ENCODE assay signal across 21 cellular contexts in the genomic region with DNA sequence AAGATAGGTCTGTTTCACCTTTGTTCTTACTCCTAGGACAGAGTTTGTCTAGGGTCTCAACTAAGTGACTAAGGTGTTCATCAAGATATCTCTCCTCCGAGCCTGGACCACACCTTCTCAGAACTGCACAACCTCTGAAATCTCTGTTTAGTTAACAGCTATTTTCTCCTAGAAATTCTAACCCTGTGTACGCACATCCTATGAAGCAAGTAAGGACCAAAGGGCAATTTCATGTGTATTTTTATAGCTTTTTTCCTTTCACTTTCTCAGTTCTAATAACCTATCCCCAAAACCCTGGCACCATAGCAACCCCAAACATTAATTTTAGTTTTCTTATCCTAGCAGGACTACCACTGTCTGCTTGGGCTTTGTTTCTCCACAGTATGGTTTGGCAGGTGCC. TPM values are rescaled to one million over a fixed set of nuclear protein-coding genes. Genes with fewer than 3 reads are reported as not detected.
A peak's percentile ranks its signal among the peaks of the same experiment; 100 is the strongest.
DNase-seq lines count a peak whose midpoint lies in the region; ATAC-seq, FAIRE-seq and TF ChIP-seq lines count a peak whose summit lies in the region.
"Had no signal": no experiment of that assay in that cellular context is flagged by ENCODE, and none has a peak within 500 bp of the region (broad histone marks: within the 10 kb centered on the region; RNA-seq: fewer than 3 reads in every experiment).

No MANE protein-coding gene starts in this region.

- H4K20me1 ChIP-seq in HepG2 (ENCODE audit: insufficient read depth, low read length) (0 out of 2 replicates have a peak, but pooled peaks cover 7% of the 10 kb centered on the region), GM23338 (replicated peaks; ENCODE audit: insufficient read depth) (peaks cover 33% of the 10 kb centered on the region)

- peaks cover 7% of the 10 kb centered on the region for H3K4me1 ChIP-seq in CD8-positive, alpha-beta memory T cell (ENCODE audit: insufficient read depth, low read length)
- H3K4me1 ChIP-seq in HepG2 (ENCODE audit: insufficient read depth, low read length) (peaks cover 24% of the 10 kb centered on the region), GM23338 (ENCODE audit: insufficient read depth) (no peaks in the 10 kb centered on the region)

- no peaks in the 10 kb centered on the region for H3K27me3 Mint-ChIP-seq in activated naive CD4-positive, alpha-beta T cell treated with anti-CD3 and anti-CD28 coated beads, Interleukin-2, amount 10 ng/mL, durations not matched to agents 7 days and 5 days
- no peaks in the 10 kb centered on the region for H3K27me3 Mint-ChIP-seq in activated naive CD4-positive, alpha-beta T cell treated with anti-CD3 and anti-CD28 coated beads for 36 hours (ENCODE audit: low read depth)
- H3K27me3 Mint-ChIP-seq in CD8-positive, alpha-beta memory T cell = no peaks in the 10 kb centered on the region
- H3K27me3 Mint-ChIP-seq in naive thymus-derived CD8-positive, alpha-beta T cell = no peaks in the 10 kb centered on the region
- no peaks in the 10 kb centered on the region for H3K27me3 Mint-ChIP-seq in GM23338 (ENCODE audit: insufficient read depth, low read depth, poor library complexity)

- DNase-seq in activated naive CD4-positive, alpha-beta T cell treated with anti-CD3 and anti-CD28 coated beads, Interleukin-2, amount 10 ng/mL, durations not matched to agents 7 days and 5 days = no peak
- no peak for DNase-seq in activated naive CD4-positive, alpha-beta T cell treated with anti-CD3 and anti-CD28 coated beads for 36 hours
- DNase-seq in CD8-positive, alpha-beta memory T cell = no peak
- peak; percentile 55 for DNase-seq in HepG2 (ENCODE audit: low spot score)
- no peak for DNase-seq in naive thymus-derived CD8-positive, alpha-beta T cell
- DNase-seq in GM23338 (ENCODE audit: low spot score) = no peak
- no peak for DNase-seq in RCC 7860 (ENCODE audit: low spot score)
- DNase-seq: COR-L47, DMS153, DMS79 treated with DMSO at 0.1 percent for 48 hours, EL, HCEC 1CT, HFFc6 had no signal

- peaks cover 13% of the 10 kb centered on the region for H3K79me2 ChIP-seq in HepG2 (ENCODE audit: insufficient read depth, low read length)
- H3K79me2 ChIP-seq in GM23338 (replicated peaks; ENCODE audit: insufficient read depth) = peaks cover 99% of the 10 kb centered on the region

- H3K27ac ChIP-seq in CD8-positive, alpha-beta memory T cell (ENCODE audit: low read depth, low read length) = no peak overlapping the region
- H3K27ac ChIP-seq in HepG2 (ENCODE audit: extremely low read length, insufficient read depth, low read length) (peak overlapping the region; percentile 30), GM23338 (ENCODE audit: low read depth) (no peak overlapping the region)
- H3K27ac ChIP-seq: 22Rv1, HL-60 had no signal

- H3F3A ChIP-seq in GM23338 (replicated peaks; ENCODE audit: low read depth) = no peaks in the 10 kb centered on the region

- peaks cover 18% of the 10 kb centered on the region for H3K4me1 Mint-ChIP-seq in activated naive CD4-positive, alpha-beta T cell treated with anti-CD3 and anti-CD28 coated beads, Interleukin-2, amount 10 ng/mL, durations not matched to agents 7 days and 5 days
- peaks cover 38% of the 10 kb centered on the region for H3K4me1 Mint-ChIP-seq in activated naive CD4-positive, alpha-beta T cell treated with anti-CD3 and anti-CD28 coated beads for 36 hours (ENCODE audit: low read depth)
- H3K4me1 Mint-ChIP-seq in CD8-positive, alpha-beta memory T cell = peaks cover 51 to 72% (median 59%) of the 10 kb centered on the region in 3 donors
- H3K4me1 Mint-ChIP-seq in naive thymus-derived CD8-positive, alpha-beta T cell = peaks cover 27 to 64% (median 51%) of the 10 kb centered on the region in 4 donors
- peaks cover 28% of the 10 kb centered on the region for H3K4me1 Mint-ChIP-seq in GM23338
- H3K4me1 Mint-ChIP-seq: CD14-positive monocyte had no signal

- H3K36me3 ChIP-seq in CD8-positive, alpha-beta memory T cell (ENCODE audit: insufficient read depth, low read length) = peaks cover 4% of the 10 kb centered on the region
- H3K36me3 ChIP-seq in HepG2 (replicated peaks in 1 of 2; ENCODE audit: control insufficient read depth in 1 of 2, insufficient read depth in 2 of 2, low read length in 2 of 2) = peaks cover 0 to 6% of the 10 kb centered on the region in 2 experiments; a peak in 2 of 5 replicates
- no peaks in the 10 kb centered on the region for H3K36me3 ChIP-seq in GM23338 (ENCODE audit: insufficient read depth)

- peaks cover 38% of the 10 kb centered on the region for H3K36me3 Mint-ChIP-seq in activated naive CD4-positive, alpha-beta T cell treated with anti-CD3 and anti-CD28 coated beads, Interleukin-2, amount 10 ng/mL, durations not matched to agents 7 days and 5 days
- H3K36me3 Mint-ChIP-seq in activated naive CD4-positive, alpha-beta T cell treated with anti-CD3 and anti-CD28 coated beads for 36 hours (ENCODE audit: low read depth) = peaks cover 27% of the 10 kb centered on the region
- peaks cover 19 to 39% (median 24%) of the 10 kb centered on the region in 3 donors for H3K36me3 Mint-ChIP-seq in CD8-positive, alpha-beta memory T cell
- peaks cover 17 to 38% (median 20%) of the 10 kb centered on the region in 3 donors for H3K36me3 Mint-ChIP-seq in naive thymus-derived CD8-positive, alpha-beta T cell
- peaks cover 56% of the 10 kb centered on the region for H3K36me3 Mint-ChIP-seq in GM23338 (ENCODE audit: low read depth)

- BruUV-seq in HepG2 (replicated peaks; lab: Mats Ljungman, UMichigan) = no TSS peak

- ATAC-seq in HepG2 (peak; percentile 75), GM23338 (no peak), GM18511 (IDR thresholded peaks at IDR 0.05; ENCODE audit: unreplicated experiment) (no peak)
- no peak for ATAC-seq in naive thymus-derived CD8-positive, alpha-beta T cell

- H3K4me3 Mint-ChIP-seq in activated naive CD4-positive, alpha-beta T cell treated with anti-CD3 and anti-CD28 coated beads, Interleukin-2, amount 10 ng/mL, durations not matched to agents 7 days and 5 days = no peak overlapping the region
- no peak overlapping the region for H3K4me3 Mint-ChIP-seq in activated naive CD4-positive, alpha-beta T cell treated with anti-CD3 and anti-CD28 coated beads for 36 hours
- H3K4me3 Mint-ChIP-seq in CD8-positive, alpha-beta memory T cell = no peak overlapping the region
- H3K4me3 Mint-ChIP-seq in naive thymus-derived CD8-positive, alpha-beta T cell = no peak overlapping the region
- no peak overlapping the region for H3K4me3 Mint-ChIP-seq in GM23338
- H3K4me3 Mint-ChIP-seq: CD14-positive monocyte, HFFc6 had no signal

- H3K9ac ChIP-seq in HepG2 (ENCODE audit: insufficient read depth, low read depth, low read length) = no peak overlapping the region

- 35% methylated on average over 2 of the region's 2 CpGs for WGBS in HepG2 (ENCODE audit: low lambda C conversion rate)

- peaks cover 11% of the 10 kb centered on the region for H3K9me3 ChIP-seq in CD8-positive, alpha-beta memory T cell (ENCODE audit: low read length)
- H3K9me3 ChIP-seq in HepG2 (ENCODE audit: low read length) = no peaks in the 10 kb centered on the region

- peak overlapping the region; percentile 46 for H3K27ac Mint-ChIP-seq in activated naive CD4-positive, alpha-beta T cell treated with anti-CD3 and anti-CD28 coated beads, Interleukin-2, amount 10 ng/mL, durations not matched to agents 7 days and 5 days
- H3K27ac Mint-ChIP-seq in activated naive CD4-positive, alpha-beta T cell treated with anti-CD3 and anti-CD28 coated beads for 36 hours = no peak overlapping the region
- H3K27ac Mint-ChIP-seq in CD8-positive, alpha-beta memory T cell = peak overlapping the region in 6 of 8 donors; percentile 24 to 70 (median 33)
- peak overlapping the region; percentile 7 to 86 (median 48) for H3K27ac Mint-ChIP-seq in naive thymus-derived CD8-positive, alpha-beta T cell
- no peak overlapping the region for H3K27ac Mint-ChIP-seq in GM23338
- H3K27ac Mint-ChIP-seq: CD14-positive monocyte, HFFc6 had no signal

- no peak for TF ChIP-seq EP300 in HepG2 (IDR thresholded peaks at IDR 0.05; ENCODE audit: low read depth in 2 of 2, low read length in 2 of 2)
- no peak for TF ChIP-seq EP300 in HepG2 (CRISPR knock-in tag; IDR thresholded peaks at IDR 0.05; ENCODE audit: borderline replicate concordance)

- POLR2A ChIA-PET in CD8-positive, alpha-beta memory T cell (lab: Charles Lee) = no interaction called here
- POLR2A ChIA-PET in HepG2 (lab: Yijun Ruan, JAX) = interaction anchor here (1.4 kb wide), 1 partner anchor 59 kb away, joined by 4 read pairs; a partner anchor contains a TSS
- POLR2A ChIA-PET in naive thymus-derived CD8-positive, alpha-beta T cell (lab: Charles Lee) = interaction anchor here (0.9 to 1.4 kb wide), 2 partner anchors 34 to 57 kb away, joined by 3 to 4 read pairs; no protein-coding TSS in a partner anchor

- no peak overlapping the region for H3K4me2 ChIP-seq in HepG2 (ENCODE audit: low read depth, low read length)
- H3K4me2 ChIP-seq in GM23338 = no peak overlapping the region

- H3K9me2 ChIP-seq in GM23338 (ENCODE audit: insufficient read depth) = no peaks in the 10 kb centered on the region

- TF ChIP-seq POLR2A in HepG2 (IDR thresholded peaks at IDR 0.05; ENCODE audit: insufficient read depth in 1 of 2, low read depth in 2 of 2, low read length in 2 of 2) = no peak

- peaks cover 13% of the 10 kb centered on the region for H3K9me3 Mint-ChIP-seq in activated naive CD4-positive, alpha-beta T cell treated with anti-CD3 and anti-CD28 coated beads, Interleukin-2, amount 10 ng/mL, durations not matched to agents 7 days and 5 days
- peaks cover 10% of the 10 kb centered on the region for H3K9me3 Mint-ChIP-seq in activated naive CD4-positive, alpha-beta T cell treated with anti-CD3 and anti-CD28 coated beads for 36 hours
- H3K9me3 Mint-ChIP-seq in CD8-positive, alpha-beta memory T cell = peaks cover 0 to 11% (median 9%) of the 10 kb centered on the region in 5 donors
- H3K9me3 Mint-ChIP-seq in naive thymus-derived CD8-positive, alpha-beta T cell = peaks cover 2 to 23% (median 11%) of the 10 kb centered on the region in 9 donors
- H3K9me3 Mint-ChIP-seq in GM23338 = peaks cover 10% of the 10 kb centered on the region; the same call in 2 of the 3 replicates
- H3K9me3 Mint-ChIP-seq: HFFc6 had no signal

- in situ Hi-C loops in HepG2 (cut with HindIII; ENCODE audit: extremely low pct_ligation_motif_present, low pct_unique_long_range_greater_than_20kb) = no loop called here

- H3K27me3 ChIP-seq in CD8-positive, alpha-beta memory T cell (ENCODE audit: insufficient read depth, low read length, poor library complexity, severe bottlenecking) = no peaks in the 10 kb centered on the region
- H3K27me3 ChIP-seq in HepG2 (ENCODE audit: control insufficient read depth in 1 of 2, insufficient read depth in 2 of 2, low read length in 2 of 2) (no peaks in the 10 kb centered on the region), GM23338 (ENCODE audit: insufficient read depth) (no peaks in the 10 kb centered on the region)

- FAIRE-seq in HepG2 (lab: Jason Lieb, UNC) (peak; percentile 4), RCC 7860 (lab: Jason Lieb, UNC) (no peak)
- FAIRE-seq: D721Med, G401.6, GM12892, GM19239 had no signal

- intact Hi-C loops in activated naive CD4-positive, alpha-beta T cell treated with anti-CD3 and anti-CD28 coated beads for 36 hours (cut with micrococcal nuclease) = loop anchor here (2.0 kb wide), 1 partner anchor 16 kb away; no protein-coding TSS in a partner anchor
- intact Hi-C loops in HepG2 (cut with micrococcal nuclease; ENCODE audit: unreplicated experiment) = no loop called here

- H2AFZ ChIP-seq in HepG2 (ENCODE audit: low read length) (no peak overlapping the region), GM23338 (no peak overlapping the region)

- CTCF ChIA-PET in activated naive CD4-positive, alpha-beta T cell treated with anti-CD3 and anti-CD28 coated beads, Interleukin-2, amount 10 ng/mL, durations not matched to agents 7 days and 5 days (lab: Charles Lee) = no interaction called here
- CTCF ChIA-PET in activated naive CD4-positive, alpha-beta T cell treated with anti-CD3 and anti-CD28 coated beads for 36 hours (lab: Charles Lee) = interaction anchor here (0.9 to 2.9 kb wide), 3 partner anchors 65 to 356 kb away, joined by 3 to 14 read pairs (median 5); no protein-coding TSS in a partner anchor
- CTCF ChIA-PET in CD8-positive, alpha-beta memory T cell (lab: Charles Lee) = interaction anchor here (1.2 kb wide), 1 partner anchor 65 kb away, joined by 3 read pairs; no protein-coding TSS in a partner anchor
- CTCF ChIA-PET in HepG2 (lab: Yijun Ruan, JAX; ENCODE audit: low intra/inter-chr PET ratio, low total read pairs) = no interaction called here

- TF ChIP-seq CTCF in HepG2 (CRISPR knock-in tag; IDR thresholded peaks at IDR 0.05) (no peak), GM23338 (conservative IDR thresholded peaks at IDR 0.05; ENCODE audit: low read depth in 2 of 2) (no peak)

- no peak for TF ChIP-seq RAD21 in HepG2 (CRISPR knock-in tag; IDR thresholded peaks at IDR 0.05)

- H3K4me3 ChIP-seq in CD8-positive, alpha-beta memory T cell (ENCODE audit: low read length) = no peak overlapping the region
- H3K4me3 ChIP-seq in HepG2 (replicated peaks in 1 of 3; ENCODE audit: insufficient read depth in 1 of 3, low read depth in 2 of 3, low read length in 3 of 3) (no peak overlapping the region), GM23338 (no peak overlapping the region)

RNA-seq across cellular contexts. Expression of a gene that starts 59.1 kb away (rescaled TPM):
- total RNA-seq in activated naive CD4-positive, alpha-beta T cell treated with anti-CD3 and anti-CD28 coated beads for 36 hours = 10 to 100 TPM; 28.4 to 29.8 TPM
- total RNA-seq in CD8-positive, alpha-beta memory T cell = 10 to 100 TPM; 29.0 to 34.2 TPM
- 161 TPM for polyA plus RNA-seq in CD8-positive, alpha-beta memory T cell
- total RNA-seq in HepG2 (2016; rRNA removed; fragmentation: Illumina TruSeq; extraction: Trizol) = 34.6 and 40.4 TPM in 2 replicates
- total RNA-seq in HepG2 (2016; cell fraction: cytosol; rRNA removed; fragmentation: Illumina TruSeq; extraction: Trizol; ENCODE audit: low read depth) = 42.5 and 43.6 TPM in 2 replicates
- total RNA-seq in HepG2 (2016; cell fraction: insoluble cytoplasmic fraction; rRNA removed; fragmentation: Illumina TruSeq; extraction: Trizol) = 38.0 and 42.0 TPM in 2 replicates
- total RNA-seq in HepG2 (2016; cell fraction: membrane; rRNA removed; fragmentation: Illumina TruSeq; extraction: Trizol) = 38.5 and 42.3 TPM in 2 replicates
- total RNA-seq in HepG2 (2016; cell fraction: nucleus; rRNA removed; fragmentation: Illumina TruSeq; extraction: Trizol) = 46.5 and 59.3 TPM in 2 replicates
- 20.3 and 21.7 TPM in 2 replicates for polyA plus RNA-seq in HepG2 (2011; rRNA removed)
- polyA plus RNA-seq in HepG2 (2011; cell fraction: cytosol; rRNA removed) = 5.8 and 7.6 TPM in 2 replicates
- 21.9 and 22.6 TPM in 2 replicates for polyA plus RNA-seq in HepG2 (2011; cell fraction: nucleus; rRNA removed)
- 8.1 and 8.3 TPM in 2 replicates for polyA plus RNA-seq in HepG2 (2012)
- polyA plus RNA-seq in HepG2 (2016; cell fraction: cytosol; fragmentation: Illumina TruSeq; extraction: Trizol; ENCODE audit: low read depth) = 3.4 and 4.0 TPM in 2 replicates
- polyA plus RNA-seq in HepG2 (2016; cell fraction: insoluble cytoplasmic fraction; fragmentation: Illumina TruSeq; extraction: Trizol; ENCODE audit: low read depth) = 16.3 and 19.3 TPM in 2 replicates
- polyA plus RNA-seq in HepG2 (2016; cell fraction: membrane; fragmentation: Illumina TruSeq; extraction: Trizol; ENCODE audit: low read depth) = 5.1 and 9.5 TPM in 2 replicates
- polyA plus RNA-seq in HepG2 (2016; cell fraction: nucleus; fragmentation: Illumina TruSeq; extraction: Trizol; ENCODE audit: insufficient read depth, low read depth) = 17.2 and 24.4 TPM in 2 replicates
- polyA minus RNA-seq in HepG2 (2011; rRNA and poly(A)+ RNA removed; ENCODE audit: low replicate concordance) = 60.8 and 71.6 TPM in 2 replicates
- polyA minus RNA-seq in HepG2 (2011; cell fraction: cytosol; rRNA and poly(A)+ RNA removed) = 27.8 and 28.0 TPM in 2 replicates
- 139 and 141 TPM in 2 replicates for polyA minus RNA-seq in HepG2 (2011; cell fraction: nucleus; rRNA and poly(A)+ RNA removed)
- total RNA-seq in naive thymus-derived CD8-positive, alpha-beta T cell = 100 to 1,000 TPM; 120 to 124 TPM
- polyA plus RNA-seq in naive thymus-derived CD8-positive, alpha-beta T cell = 100 to 1,000 TPM in 1 of 3 donors, 10 to 100 TPM in 2; 79.4 to 111 (median 93.0) TPM
- 89.4 and 90.4 TPM in 2 replicates for total RNA-seq in GM23338 (2014; rRNA removed; shearing (Covaris generic))
- polyA plus RNA-seq in GM23338 (2016; fragmentation: Nextera tagmentation; extraction: Ambion mirVana) = 25.1 and 41.6 TPM in 2 replicates

Comparison
In these comparisons a context has a peak if more than half of its experiments do, and no peak if none do; other contexts are left out.
1. H3K27ac Mint-ChIP-seq: peak in activated naive CD4-positive, alpha-beta T cell treated with anti-CD3 and anti-CD28 coated beads, Interleukin-2, amount 10 ng/mL, durations not matched to agents 7 days and 5 days (single experiment), CD8-positive, alpha-beta memory T cell (6 of 8) and naive thymus-derived CD8-positive, alpha-beta T cell (10 of 10); none in activated naive CD4-positive, alpha-beta T cell treated with anti-CD3 and anti-CD28 coated beads for 36 hours (single experiment) and GM23338 (single experiment).
2. CTCF ChIA-PET loops: an anchor here in activated naive CD4-positive, alpha-beta T cell treated with anti-CD3 and anti-CD28 coated beads for 36 hours (0.9 to 2.9 kb wide) and CD8-positive, alpha-beta memory T cell (1.2 kb wide); none called in activated naive CD4-positive, alpha-beta T cell treated with anti-CD3 and anti-CD28 coated beads, Interleukin-2, amount 10 ng/mL, durations not matched to agents 7 days and 5 days and HepG2.